In genomic region chr11:82225930-82226329, GRCh38 we compare ENCODE assay signal across 23 cellular contexts.
DNase-seq lines count a peak whose midpoint lies in the region; ATAC-seq and TF ChIP-seq lines count a peak whose summit lies in the region.
"Had no signal": no experiment of that assay in that cellular context is flagged by ENCODE, and none has a peak within 500 bp of the region (broad histone marks: within the 10 kb centered on the region; RNA-seq: fewer than 3 reads in every experiment).

No MANE protein-coding gene starts in this region.

- H3K4me3 ChIP-seq in GM06990 (replicated peaks; ENCODE audit: low read depth, low read length) (no peak overlapping the region), epithelial cell of proximal tubule (ENCODE audit: low read depth, low read length) (no peak overlapping the region)
- no peak overlapping the region for H3K4me3 ChIP-seq in effector memory CD4-positive, alpha-beta T cell (ENCODE audit: insufficient read depth, low read depth, low read length, poor library complexity, severe bottlenecking)
- H3K4me3 ChIP-seq: adrenal gland, spleen, stomach had no signal

- no peak for ATAC-seq in HG03280 (IDR thresholded peaks at IDR 0.05; ENCODE audit: unreplicated experiment)

- H3K27me3 ChIP-seq in GM06990 (replicated peaks; ENCODE audit: control insufficient read depth, insufficient read depth, low read length): no peaks in the 10 kb centered on the region
- H3K27me3 ChIP-seq in effector memory CD4-positive, alpha-beta T cell (replicated peaks; ENCODE audit: control insufficient read depth, insufficient read depth, low read length, poor library complexity, severe bottlenecking): no peaks in the 10 kb centered on the region
- H3K27me3 ChIP-seq: spleen, stomach had no signal

- TF ChIP-seq CTCF in C4-2B (conservative IDR thresholded peaks at IDR 0.05) (peak; percentile 30; the same call in 1 of the 2 replicates), GM06990 (IDR thresholded peaks at IDR 0.05; ENCODE audit: insufficient read depth, low read length, poor library complexity, severe bottlenecking) (peak; percentile 22), epithelial cell of proximal tubule (conservative IDR thresholded peaks at IDR 0.05; ENCODE audit: low read depth, low read length) (peak; percentile 39)

- H3K4me1 ChIP-seq in effector memory CD4-positive, alpha-beta T cell (ENCODE audit: control insufficient read depth, insufficient read depth, low read length, poor library complexity, severe bottlenecking): no peaks in the 10 kb centered on the region
- H3K4me1 ChIP-seq: adrenal gland, spleen, stomach had no signal

- no peak overlapping the region for H3K27ac ChIP-seq in C4-2B
- no peak overlapping the region for H3K27ac ChIP-seq in effector memory CD4-positive, alpha-beta T cell (ENCODE audit: insufficient read depth, low read length, poor library complexity, severe bottlenecking)
- H3K27ac ChIP-seq: adrenal gland, spleen, stomach had no signal

- H3K36me3 ChIP-seq in GM06990 (ENCODE audit: control insufficient read depth, insufficient read depth, low read length): no peaks in the 10 kb centered on the region
- H3K36me3 ChIP-seq in effector memory CD4-positive, alpha-beta T cell (ENCODE audit: control insufficient read depth, insufficient read depth, low read length): no peaks in the 10 kb centered on the region
- H3K36me3 ChIP-seq: adrenal gland, spleen, stomach had no signal

- DNase-seq in GM06990 (ENCODE audit: extremely low read depth, insufficient read length): no peak
- DNase-seq in NCI-H69 (lab: John Stamatoyannopoulos, UW): peak; percentile 71
- DNase-seq in epithelial cell of proximal tubule (ENCODE audit: low read depth): no peak
- no peak for DNase-seq in MV-4-11 (lab: John Stamatoyannopoulos, UW)
- DNase-seq in effector memory CD4-positive, alpha-beta T cell: no peak
- DNase-seq: activated CD4-positive, alpha-beta memory T cell treated with anti-CD3 and anti-CD28 coated beads for 36 hours; activated gamma-delta T cell treated with Interleukin-2 at 50 U/mL for 16 hours; adrenal gland; AML-193; EL; erythroblast; IMR-90; kidney glomerular epithelial cell; NCI-H1048; NCI-H2029 treated with DMSO at 0.1 percent for 48 hours; retina; SIG-M5; spleen; stimulated activated CD4-positive, alpha-beta T cell treated with anti-CD3 and anti-CD28 coated beads, Interleukin-4, amount 100 ng/mL, for 24 hours; stomach; trophoblast cell had no signal

- H3K9me3 ChIP-seq in effector memory CD4-positive, alpha-beta T cell (ENCODE audit: control insufficient read depth, low read length): no peaks in the 10 kb centered on the region
- H3K9me3 ChIP-seq: adrenal gland had no signal
